Comparison of ENCODE assay signal across 16 cellular contexts in the genomic region with DNA sequence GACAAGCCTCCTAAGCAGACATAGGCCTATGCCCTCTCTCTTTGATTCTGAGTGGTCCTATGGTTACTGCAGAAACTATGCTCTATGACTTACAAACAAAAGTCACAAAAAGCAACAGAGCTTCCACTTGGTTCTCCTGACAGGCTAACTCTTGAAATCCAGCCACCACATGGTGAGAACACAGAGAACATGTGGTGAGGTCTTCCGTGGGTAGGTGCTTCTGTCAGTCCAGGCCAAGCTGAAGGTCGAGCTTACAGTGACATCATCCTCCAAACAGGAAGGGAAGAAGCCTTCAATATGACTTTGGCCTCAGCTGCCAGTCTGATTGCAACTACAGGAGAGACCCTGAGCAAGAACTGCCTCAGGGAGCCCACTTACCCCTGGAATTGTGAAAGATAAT.
A peak's percentile ranks its signal among the peaks of the same experiment; 100 is the strongest.
DNase-seq lines count a peak whose midpoint lies in the region; ATAC-seq and TF ChIP-seq lines count a peak whose summit lies in the region.
"Had no signal": no experiment of that assay in that cellular context is flagged by ENCODE, and none has a peak within 500 bp of the region (broad histone marks: within the 10 kb centered on the region; RNA-seq: fewer than 3 reads in every experiment).

No MANE protein-coding gene starts in this region.

- TF ChIP-seq POLR2A in Peyer's patch (IDR thresholded peaks at IDR 0.05), result no peak

- peak overlapping the region; percentile 3 for H3K27ac Mint-ChIP-seq in neural crest cell (ENCODE audit: unreplicated experiment)
- H3K27ac Mint-ChIP-seq: CD8-positive, alpha-beta T cell; IgD-negative memory B cell had no signal

- H3K9me3 Mint-ChIP-seq in neural crest cell, result peaks cover 8% of the 10 kb centered on the region

- no peaks in the 10 kb centered on the region for H3K27me3 ChIP-seq in Peyer's patch

- no peak for ATAC-seq in HG03135 (IDR thresholded peaks at IDR 0.05; ENCODE audit: unreplicated experiment)
- ATAC-seq: CD8-positive, alpha-beta T cell; HCT116 had no signal

- no peaks in the 10 kb centered on the region for H3K9me3 ChIP-seq in Peyer's patch

- H3K36me3 ChIP-seq in Peyer's patch, result no peaks in the 10 kb centered on the region

- H3K27ac ChIP-seq in Peyer's patch, result no peak overlapping the region
- H3K27ac ChIP-seq: 22Rv1, GM23248 had no signal

- no peak for TF ChIP-seq CTCF in choroid plexus epithelial cell (conservative IDR thresholded peaks at IDR 0.05; ENCODE audit: low read depth, low read length)
- TF ChIP-seq CTCF in neural crest cell (conservative IDR thresholded peaks at IDR 0.05), result no peak
- no peak for TF ChIP-seq CTCF in Peyer's patch (IDR thresholded peaks at IDR 0.05)

- DNase-seq in DMS53 (lab: John Stamatoyannopoulos, UW), result peak; percentile 1
- no peak for DNase-seq in DMS53 treated with DMSO at 0.1 percent for 48 hours (lab: John Stamatoyannopoulos, UW; ENCODE audit: unreplicated experiment)
- DNase-seq in choroid plexus epithelial cell (ENCODE audit: low read depth), result peak; percentile 61
- no peak for DNase-seq in neural crest cell (ENCODE audit: low read depth, low spot score)
- no peak for DNase-seq in Peyer's patch
- no peak for DNase-seq in kidney tubule cell (ENCODE audit: low spot score)
- DNase-seq: CD8-positive, alpha-beta T cell; COR-L47; DMS153; GF-D8; GM23248 had no signal

- no peak overlapping the region for H3K4me3 Mint-ChIP-seq in neural crest cell
- H3K4me3 Mint-ChIP-seq: CD14-positive monocyte; CD8-positive, alpha-beta T cell; IgD-negative memory B cell had no signal

- no peaks in the 10 kb centered on the region for H3K27me3 Mint-ChIP-seq in neural crest cell (ENCODE audit: low read depth)
- H3K27me3 Mint-ChIP-seq: IgD-negative memory B cell had no signal

- H3K4me1 Mint-ChIP-seq in neural crest cell, result no peaks in the 10 kb centered on the region
- H3K4me1 Mint-ChIP-seq: CD14-positive monocyte, IgD-negative memory B cell had no signal

- H3K4me3 ChIP-seq in choroid plexus epithelial cell (ENCODE audit: low read depth, low read length) (no peak overlapping the region), Peyer's patch (no peak overlapping the region)
- H3K4me3 ChIP-seq: GM23248 had no signal

- H3K36me3 Mint-ChIP-seq in neural crest cell (ENCODE audit: low read depth), result no peaks in the 10 kb centered on the region
- H3K36me3 Mint-ChIP-seq: CD14-positive monocyte; CD8-positive, alpha-beta T cell; IgD-negative memory B cell had no signal

- no peaks in the 10 kb centered on the region for H3K4me1 ChIP-seq in Peyer's patch

Comparison
In these comparisons a context has a peak if more than half of its experiments do, and no peak if none do; other contexts are left out.
1. DNase-seq: peak in DMS53 (single experiment) and choroid plexus epithelial cell (single experiment); none in DMS53 treated with DMSO at 0.1 percent for 48 hours (single experiment), neural crest cell (single experiment), Peyer's patch (0 of 3) and kidney tubule cell (single experiment).